ENCODE assay signal across 1 cellular context in the genomic region with DNA sequence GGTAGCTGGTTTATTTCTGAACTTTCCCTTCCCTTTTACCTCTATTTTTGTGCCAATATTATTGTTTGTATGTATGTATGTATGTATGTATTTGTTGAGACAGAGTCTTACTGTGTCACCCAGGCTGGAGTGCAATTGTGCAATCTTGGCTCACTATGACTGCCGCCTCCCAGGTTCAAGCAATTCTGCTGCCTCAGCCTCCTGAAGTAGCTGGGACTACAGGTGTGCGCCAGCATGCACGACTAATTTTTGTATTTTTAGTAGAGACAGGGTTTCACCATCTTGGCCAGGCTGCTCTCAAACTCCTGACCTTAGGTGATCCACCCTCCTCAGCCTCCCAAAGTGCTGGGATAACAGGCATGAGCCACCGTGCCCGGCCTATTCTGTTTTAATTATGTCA.
A peak's percentile ranks its signal among the peaks of the same experiment; 100 is the strongest.
TF ChIP-seq lines count a peak whose summit lies in the region.

No MANE protein-coding gene starts in this region.

TF ChIP-seq in K562, 482 proteins besides CTCF, POLR2A, EP300 and RAD21:
- TF ChIP-seq CEBPB (tag; IDR thresholded peaks at IDR 0.05): peak; percentile 61
